ENCODE assay signal across 8 cellular contexts in the genomic region with DNA sequence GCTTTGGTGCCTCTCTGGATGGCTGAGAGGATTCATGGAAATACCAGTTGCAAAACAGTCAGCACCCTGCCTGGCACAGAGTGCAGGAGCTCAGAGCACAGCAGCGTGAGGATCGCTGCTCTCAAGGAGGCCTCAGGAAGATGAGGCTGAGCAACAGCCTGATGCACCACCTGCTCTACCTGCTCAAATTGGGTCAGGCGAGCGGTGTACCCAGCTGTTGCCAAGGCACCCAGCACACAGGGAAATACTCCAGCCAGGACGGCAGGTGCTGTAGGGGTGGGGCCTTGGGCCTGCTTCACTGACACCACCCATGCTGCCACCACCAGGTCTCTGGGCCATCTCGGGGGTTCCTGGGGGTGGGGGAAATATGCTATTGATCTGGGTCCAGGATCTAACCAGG. TPM values are rescaled to one million over a fixed set of nuclear protein-coding genes. Genes with fewer than 3 reads are reported as not detected.
DNase-seq lines count a peak whose midpoint lies in the region; ATAC-seq and TF ChIP-seq lines count a peak whose summit lies in the region.

No MANE protein-coding gene starts in this region.

- no peak overlapping the region for H2AFZ ChIP-seq in Karpas-422 (ENCODE audit: low read length)

- peak overlapping the region; percentile 97 for H3K4me3 Mint-ChIP-seq in activated CD8-positive, alpha-beta memory T cell treated with anti-CD3 and anti-CD28 coated beads, Interleukin-2, amount 10 ng/mL, durations not matched to agents 7 days and 5 days
- H3K4me3 Mint-ChIP-seq in T-cell, result peak overlapping the region; percentile 91 to 97 (median 96)

- H3K36me3 Mint-ChIP-seq in activated CD8-positive, alpha-beta memory T cell treated with anti-CD3 and anti-CD28 coated beads, Interleukin-2, amount 10 ng/mL, durations not matched to agents 7 days and 5 days, result peaks cover 15% of the 10 kb centered on the region
- H3K36me3 Mint-ChIP-seq in T-cell, result peaks cover 51% of the 10 kb centered on the region

- H3K4me2 ChIP-seq in Karpas-422 (ENCODE audit: low read depth, low read length, poor library complexity, severe bottlenecking), result no peak overlapping the region

- peaks cover 69% of the 10 kb centered on the region for H4K20me1 ChIP-seq in Karpas-422 (ENCODE audit: insufficient read depth, low read depth, low read length)

- H3K36me3 ChIP-seq in gastroesophageal sphincter (no peaks in the 10 kb centered on the region), testis (ENCODE audit: low read depth, missing control alignments) (no peaks in the 10 kb centered on the region), Karpas-422 (ENCODE audit: insufficient read depth, low read length) (no peaks in the 10 kb centered on the region)

- H3K79me2 ChIP-seq in Karpas-422 (ENCODE audit: low read length), result no peaks in the 10 kb centered on the region

- H3K27ac ChIP-seq in gastroesophageal sphincter (peak overlapping the region in 3 of 4 donors; percentile 89 to 92 (median 92)), testis (peak overlapping the region; percentile 65 to 78), Karpas-422 (ENCODE audit: low read length) (no peak overlapping the region)

- H3K9me3 ChIP-seq in gastroesophageal sphincter, result no peaks in the 10 kb centered on the region
- H3K9me3 ChIP-seq in testis, result no peaks in the 10 kb centered on the region
- no peaks in the 10 kb centered on the region for H3K9me3 ChIP-seq in Karpas-422 (ENCODE audit: low read length)

- peak overlapping the region in 1 of 2 donors; percentile 72 for H3K4me3 ChIP-seq in gastroesophageal sphincter
- peak overlapping the region in 1 of 2 donors; percentile 89 for H3K4me3 ChIP-seq in testis
- no peak overlapping the region for H3K4me3 ChIP-seq in Karpas-422 (ENCODE audit: low read length)

- TF ChIP-seq EP300 in gastroesophageal sphincter (IDR thresholded peaks at IDR 0.05), result no peak

- H3K4me1 Mint-ChIP-seq in activated CD8-positive, alpha-beta memory T cell treated with anti-CD3 and anti-CD28 coated beads, Interleukin-2, amount 10 ng/mL, durations not matched to agents 7 days and 5 days, result peaks cover 71% of the 10 kb centered on the region
- H3K4me1 Mint-ChIP-seq in T-cell, result peaks cover 47 to 61% (median 60%) of the 10 kb centered on the region in 3 donors

- H3K27me3 Mint-ChIP-seq in activated CD8-positive, alpha-beta memory T cell treated with anti-CD3 and anti-CD28 coated beads, Interleukin-2, amount 10 ng/mL, durations not matched to agents 7 days and 5 days, result no peaks in the 10 kb centered on the region
- H3K27me3 Mint-ChIP-seq in T-cell, result no peaks in the 10 kb centered on the region

- CTCF ChIA-PET in activated CD8-positive, alpha-beta memory T cell treated with anti-CD3 and anti-CD28 coated beads, Interleukin-2, amount 10 ng/mL, durations not matched to agents 7 days and 5 days (lab: Charles Lee), result interaction anchor here (1.5 to 3.7 kb wide), 6 partner anchors 17 to 57 kb away, joined by 3 to 42 read pairs (median 4); no protein-coding TSS in a partner anchor
- CTCF ChIA-PET in T-cell (lab: Charles Lee), result interaction anchor here (0.7 to 2.0 kb wide), 4 partner anchors 21 to 58 kb away, joined by 3 to 5 read pairs (median 4); no protein-coding TSS in a partner anchor

- H3K9me2 ChIP-seq in Karpas-422 (replicated peaks; ENCODE audit: insufficient read depth, low read length), result no peaks in the 10 kb centered on the region

- H3K4me1 ChIP-seq in gastroesophageal sphincter (peaks cover 21 to 90% (median 85%) of the 10 kb centered on the region in 3 donors), testis (peaks cover 64% of the 10 kb centered on the region), Karpas-422 (ENCODE audit: low read length) (peaks cover 60% of the 10 kb centered on the region)

- no peaks in the 10 kb centered on the region for H3K9me3 Mint-ChIP-seq in activated CD8-positive, alpha-beta memory T cell treated with anti-CD3 and anti-CD28 coated beads, Interleukin-2, amount 10 ng/mL, durations not matched to agents 7 days and 5 days (ENCODE audit: low read depth)
- H3K9me3 Mint-ChIP-seq in T-cell, result no peaks in the 10 kb centered on the region

- H3K27ac Mint-ChIP-seq in activated CD8-positive, alpha-beta memory T cell treated with anti-CD3 and anti-CD28 coated beads, Interleukin-2, amount 10 ng/mL, durations not matched to agents 7 days and 5 days, result peak overlapping the region; percentile 57
- peak overlapping the region; percentile 88 to 99 for H3K27ac Mint-ChIP-seq in T-cell

- H3K9ac ChIP-seq in Karpas-422 (ENCODE audit: low read length), result no peak overlapping the region

- ATAC-seq in activated CD8-positive, alpha-beta memory T cell treated with anti-CD3 and anti-CD28 coated beads, Interleukin-2, amount 10 ng/mL, durations not matched to agents 7 days and 5 days, result no peak
- ATAC-seq in T-cell (replicated peaks in 1 of 4) (peak in 1 of 4 experiments; percentile 19), gastroesophageal sphincter (no peak), GM19328 (IDR thresholded peaks at IDR 0.05; ENCODE audit: unreplicated experiment) (no peak)

- H3K27me3 ChIP-seq in gastroesophageal sphincter (no peaks in the 10 kb centered on the region), testis (no peaks in the 10 kb centered on the region), Karpas-422 (ENCODE audit: low read length) (no peaks in the 10 kb centered on the region)

- intact Hi-C loops in testis (cut with DNase I; ENCODE audit: low total_unique reads), result no loop called here

- POLR2A ChIA-PET in T-cell (lab: Charles Lee), result interaction anchor here in 1 of 2 donors (0.6 kb wide), 1 partner anchor 53 kb away, joined by 4 read pairs; no protein-coding TSS in a partner anchor

- DNase-seq in activated CD8-positive, alpha-beta memory T cell treated with anti-CD3 and anti-CD28 coated beads, Interleukin-2, amount 10 ng/mL, durations not matched to agents 7 days and 5 days, result no peak
- no peak for DNase-seq in activated CD8-positive, alpha-beta memory T cell treated with anti-CD3 and anti-CD28 coated beads, Interleukin-2, amount 50 U/mL, for 4 hours
- DNase-seq in T-cell, result peak in 28 of 34 experiments; percentile 42 to 69 (median 56)
- no peak for DNase-seq in testis
- DNase-seq in Karpas-422, result no peak
- DNase-seq in GOT3 (lab: John Stamatoyannopoulos, UW), result no peak

- WGBS in gastroesophageal sphincter (ENCODE audit: low coverage in 1 of 2), 2 donors, result 90% methylated on average over 2 of the region's 6 CpGs; no CpG with 5 or more reads in 1 of the 2 donors
- 60 to 68% methylated on average over 2 to 6 of the region's 6 CpGs for WGBS in testis, 2 donors

- TF ChIP-seq POLR2A in gastroesophageal sphincter (IDR thresholded peaks at IDR 0.05) (no peak), testis (IDR thresholded peaks at IDR 0.05) (no peak)

- TF ChIP-seq CTCF in gastroesophageal sphincter (IDR thresholded peaks at IDR 0.05) (no peak), testis (IDR thresholded peaks at IDR 0.05) (no peak)

RNA-seq across cellular contexts. Expression of a gene that starts 4.3 kb away (rescaled TPM):
- 100 to 1,000 TPM in 1 of 2 experiments, 10 to 100 TPM in 1; 60.8 to 116 TPM for total RNA-seq in activated CD8-positive, alpha-beta memory T cell treated with anti-CD3 and anti-CD28 coated beads, Interleukin-2, amount 10 ng/mL, durations not matched to agents 7 days and 5 days
- 100 to 1,000 TPM; 351 to 746 (median 698) TPM for total RNA-seq in T-cell
- 10 to 100 TPM in 3 of 4 donors, 1 to 10 TPM in 1; 7.0 to 22.0 (median 16.3) TPM for total RNA-seq in gastroesophageal sphincter
- total RNA-seq in testis, result 100 to 1,000 TPM; 119 to 129 TPM
- 75.7 TPM for polyA plus RNA-seq in testis (ENCODE audit: insufficient read depth, low read depth, low replicate concordance)
- total RNA-seq in Karpas-422 (2014; rRNA removed; shearing (Covaris generic); ENCODE audit: low replicate concordance), result 6.9 and 10.1 TPM in 2 replicates

RNA-seq across cellular contexts. Expression of a gene that starts 38.8 kb away (rescaled TPM):
- total RNA-seq in activated CD8-positive, alpha-beta memory T cell treated with anti-CD3 and anti-CD28 coated beads, Interleukin-2, amount 10 ng/mL, durations not matched to agents 7 days and 5 days, result 10 to 100 TPM; 51.4 to 53.5 TPM
- total RNA-seq in T-cell (10 to 100 TPM; 32.3 to 66.5 (median 60.5) TPM), gastroesophageal sphincter (10 to 100 TPM in 2 of 4 donors, 1 to 10 TPM in 2; 8.9 to 15.0 (median 11.2) TPM), testis (10 to 100 TPM; 33.5 to 36.4 TPM)
- 46.6 TPM for polyA plus RNA-seq in testis (ENCODE audit: insufficient read depth, low read depth, low replicate concordance)
- total RNA-seq in Karpas-422 (2014; rRNA removed; shearing (Covaris generic); ENCODE audit: low replicate concordance), result 21.5 and 34.4 TPM in 2 replicates

RNA-seq across cellular contexts. Expression of a gene that starts 45.9 kb away (rescaled TPM):
- total RNA-seq in activated CD8-positive, alpha-beta memory T cell treated with anti-CD3 and anti-CD28 coated beads, Interleukin-2, amount 10 ng/mL, durations not matched to agents 7 days and 5 days, result 1 to 10 TPM; 1.8 to 2.6 TPM
- total RNA-seq in T-cell (1 to 10 TPM in 4 of 5 donors, under 1 TPM in 1; 0.99 to 5.6 (median 2.6) TPM), gastroesophageal sphincter (1 to 10 TPM in 2 of 4 donors, under 1 TPM in 1, not detected in 1; 0.66 to 3.4 (median 3.1) TPM), testis (10 to 100 TPM in 1 of 2 donors, 1 to 10 TPM in 1; 8.4 to 10.2 TPM)
- polyA plus RNA-seq in testis (ENCODE audit: insufficient read depth, low read depth, low replicate concordance), result 3.9 TPM
- 2.7 and 3.1 TPM in 2 replicates for total RNA-seq in Karpas-422 (2014; rRNA removed; shearing (Covaris generic); ENCODE audit: low replicate concordance)

RNA-seq across cellular contexts. Expression of a gene that starts 59.7 kb away (rescaled TPM):
- 10 to 100 TPM; 64.7 to 71.4 TPM for total RNA-seq in activated CD8-positive, alpha-beta memory T cell treated with anti-CD3 and anti-CD28 coated beads, Interleukin-2, amount 10 ng/mL, durations not matched to agents 7 days and 5 days
- total RNA-seq in T-cell, result 10 to 100 TPM; 24.9 to 40.7 (median 35.1) TPM
- 10 to 100 TPM; 25.2 to 49.7 (median 31.7) TPM for total RNA-seq in gastroesophageal sphincter
- total RNA-seq in testis, result 10 to 100 TPM; 18.8 to 24.7 TPM
- polyA plus RNA-seq in testis (ENCODE audit: insufficient read depth, low read depth, low replicate concordance), result 10.3 TPM
- total RNA-seq in Karpas-422 (2014; rRNA removed; shearing (Covaris generic); ENCODE audit: low replicate concordance), result 23.5 and 41.6 TPM in 2 replicates

Comparison
In these comparisons a context has a peak if more than half of its experiments do, and no peak if none do; other contexts are left out.
1. DNase-seq: peak in T-cell (28 of 34); none in activated CD8-positive, alpha-beta memory T cell treated with anti-CD3 and anti-CD28 coated beads, Interleukin-2, amount 10 ng/mL, durations not matched to agents 7 days and 5 days (single experiment), activated CD8-positive, alpha-beta memory T cell treated with anti-CD3 and anti-CD28 coated beads, Interleukin-2, amount 50 U/mL, for 4 hours (single experiment), testis (single experiment), Karpas-422 (single experiment) and GOT3 (single experiment).